ENCODE assay signal across 8 cellular contexts in the genomic region with DNA sequence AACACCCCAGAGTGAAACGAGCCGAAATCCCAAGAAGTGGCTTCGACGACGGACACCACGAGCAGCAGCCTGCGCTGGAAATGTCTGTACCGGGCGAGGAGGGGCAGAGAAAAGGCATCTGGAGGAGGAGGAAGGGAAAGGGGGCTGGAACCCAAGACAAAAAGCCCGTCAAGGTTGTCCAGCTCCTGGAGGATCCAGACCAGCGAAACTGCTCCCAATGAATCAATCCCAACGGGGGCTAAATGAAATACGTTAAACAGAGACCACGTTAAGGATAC. TPM values are rescaled to one million over a fixed set of nuclear protein-coding genes. Genes with fewer than 3 reads are reported as not detected.
A peak's percentile ranks its signal among the peaks of the same experiment; 100 is the strongest.
DNase-seq lines count a peak whose midpoint lies in the region; ATAC-seq and TF ChIP-seq lines count a peak whose summit lies in the region.

No MANE protein-coding gene starts in this region.

- peaks cover 41% of the 10 kb centered on the region for H3K4me1 Mint-ChIP-seq in neural crest cell

- no peaks in the 10 kb centered on the region for H3K27me3 Mint-ChIP-seq in neural crest cell (ENCODE audit: low read depth)

- peak overlapping the region; percentile 40 for H3K27ac Mint-ChIP-seq in neural crest cell (ENCODE audit: unreplicated experiment)

- peak; percentile 62 for DNase-seq in NCI-H2171 treated with DMSO at 0.1 percent for 48 hours (lab: John Stamatoyannopoulos, UW)
- no peak for DNase-seq in NCI-H2171 (lab: John Stamatoyannopoulos, UW)
- DNase-seq in activated CD4-positive, alpha-beta T cell treated with anti-CD3 and anti-CD28 coated beads, Interleukin-2, amount 50 U/mL, for 1 hour: peak; percentile 6
- DNase-seq in fibroblast of the aortic adventitia (ENCODE audit: low read depth): peak; percentile 37
- DNase-seq in neural crest cell (ENCODE audit: low read depth, low spot score): no peak
- no peak for DNase-seq in MV-4-11 (lab: John Stamatoyannopoulos, UW)

- peaks cover 17% of the 10 kb centered on the region for H3K4me1 ChIP-seq in HUES48 (ENCODE audit: control insufficient read depth, insufficient read depth, low read length)

- H3K27me3 ChIP-seq in HUES48 (ENCODE audit: control insufficient read depth, insufficient read depth, low read length): no peaks in the 10 kb centered on the region

- peak overlapping the region; percentile 61 for H3K9ac ChIP-seq in HUES48 (ENCODE audit: low read depth, low read length)

- peak overlapping the region; percentile 92 for H3K4me3 Mint-ChIP-seq in neural crest cell

- TF ChIP-seq CTCF in fibroblast of the aortic adventitia (IDR thresholded peaks at IDR 0.05; ENCODE audit: insufficient read depth, low read length) (no peak), neural crest cell (conservative IDR thresholded peaks at IDR 0.05) (no peak)

- H3K36me3 ChIP-seq in HUES48 (ENCODE audit: control insufficient read depth, insufficient read depth, low read length): 0 out of 2 replicates have a peak, but pooled peaks cover 2% of the 10 kb centered on the region

- H3K4me3 ChIP-seq in HUES48 (ENCODE audit: low read depth, low read length) (peak overlapping the region; percentile 91), fibroblast of the aortic adventitia (ENCODE audit: low read depth, low read length) (peak overlapping the region; percentile 93)

- no peaks in the 10 kb centered on the region for H3K36me3 Mint-ChIP-seq in neural crest cell (ENCODE audit: low read depth)

- no peak for ATAC-seq in HG02938 (IDR thresholded peaks at IDR 0.05; ENCODE audit: unreplicated experiment)

- no peaks in the 10 kb centered on the region for H3K9me3 ChIP-seq in HUES48 (ENCODE audit: control insufficient read depth, insufficient read depth, low read length)

- H3K27ac ChIP-seq in HUES48 (ENCODE audit: low read depth, low read length): peak overlapping the region; percentile 90

- H3K9me3 Mint-ChIP-seq in neural crest cell: no peaks in the 10 kb centered on the region

RNA-seq across cellular contexts. Expression of a gene that starts 0.5 kb away (rescaled TPM):
- total RNA-seq in fibroblast of the aortic adventitia (ENCODE audit: low replicate concordance) (111 and 123 TPM in 2 replicates), neural crest cell (123 and 129 TPM in 2 replicates)

Comparison
In these comparisons a context has a peak if more than half of its experiments do, and no peak if none do; other contexts are left out.
1. DNase-seq: peak in NCI-H2171 treated with DMSO at 0.1 percent for 48 hours (single experiment), activated CD4-positive, alpha-beta T cell treated with anti-CD3 and anti-CD28 coated beads, Interleukin-2, amount 50 U/mL, for 1 hour (single experiment) and fibroblast of the aortic adventitia (single experiment); none in NCI-H2171 (single experiment), neural crest cell (single experiment) and MV-4-11 (single experiment).